In the genomic region with DNA sequence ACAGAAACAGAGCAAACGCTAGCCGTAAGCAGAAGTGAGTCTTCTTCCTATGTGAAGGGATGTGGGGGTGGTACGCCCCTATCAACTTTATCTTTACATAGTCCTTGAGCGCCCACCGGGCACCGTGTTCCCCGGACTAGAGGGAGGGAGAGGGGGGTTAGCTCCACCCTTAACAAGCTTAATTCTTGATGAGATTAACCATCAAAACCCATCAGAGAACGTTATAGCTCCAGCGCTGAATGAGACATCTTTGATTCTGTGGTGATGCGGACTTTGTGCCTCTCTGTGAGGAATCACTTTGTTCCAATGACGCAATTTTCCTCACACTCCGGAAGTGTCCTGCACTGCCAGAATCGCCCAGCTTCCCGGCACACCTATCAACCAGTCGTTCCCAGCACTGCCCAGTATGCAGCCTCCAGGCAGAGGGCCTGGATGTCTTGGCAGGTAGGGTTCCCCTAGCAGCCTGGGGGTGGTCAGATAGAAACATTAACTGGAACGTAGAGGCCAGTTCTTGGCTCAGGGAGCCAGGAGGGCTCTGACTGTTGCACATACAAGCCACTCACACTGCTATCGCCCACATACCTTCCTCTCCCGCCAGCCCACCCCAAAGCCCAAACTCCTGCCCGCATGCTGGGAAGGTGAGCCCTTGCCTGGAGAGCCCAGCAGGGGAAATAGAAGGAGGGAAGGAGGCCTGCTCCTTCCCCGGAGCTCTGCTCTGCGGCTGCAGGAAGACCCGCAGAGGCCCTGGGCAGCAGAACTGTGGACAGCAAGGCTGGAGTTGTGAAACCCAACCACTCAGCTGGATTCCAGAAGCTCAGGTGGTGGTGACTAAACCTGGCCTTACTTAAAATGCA, we compare ENCODE assay signal across 10 cellular contexts. TPM values are rescaled to one million over a fixed set of nuclear protein-coding genes. Genes with fewer than 3 reads are reported as not detected.
DNase-seq lines count a peak whose midpoint lies in the region; ATAC-seq and TF ChIP-seq lines count a peak whose summit lies in the region.
"Had no signal": no experiment of that assay in that cellular context is flagged by ENCODE, and none has a peak within 500 bp of the region (broad histone marks: within the 10 kb centered on the region; RNA-seq: fewer than 3 reads in every experiment).

No MANE protein-coding gene starts in this region.

- TF ChIP-seq CTCF in fibroblast of the aortic adventitia (IDR thresholded peaks at IDR 0.05; ENCODE audit: insufficient read depth, low read length) (no peak), smooth muscle cell (IDR thresholded peaks at IDR 0.05; ENCODE audit: borderline replicate concordance, insufficient read depth, poor library complexity, severe bottlenecking) (no peak)

- WGBS in smooth muscle cell (ENCODE audit: low lambda C conversion rate) = 92% methylated on average over 22 of the region's 22 CpGs

- H2AFZ ChIP-seq in smooth muscle cell (ENCODE audit: low read depth) = no peak overlapping the region

- no peak for ATAC-seq in HG03469 (IDR thresholded peaks at IDR 0.05; ENCODE audit: unreplicated experiment)

- H3K4me3 ChIP-seq in fibroblast of the aortic adventitia (ENCODE audit: low read depth, low read length) (peak overlapping the region; percentile 82), smooth muscle cell (no peak overlapping the region)

- no peaks in the 10 kb centered on the region for H3K36me3 ChIP-seq in smooth muscle cell (ENCODE audit: low read depth)
- H3K36me3 ChIP-seq: neutrophil had no signal

- peaks cover 4% of the 10 kb centered on the region for H3K36me3 Mint-ChIP-seq in T-helper 2 cell treated with Interferon-gamma antibody and Interleukin-4, amounts not matched to agents 5 μg/mL and 100 μg/mL, for 36 hours (ENCODE audit: low read depth)

- H3F3A ChIP-seq in smooth muscle cell (ENCODE audit: low read depth) = no peaks in the 10 kb centered on the region

- H3K9ac ChIP-seq in smooth muscle cell (ENCODE audit: low read depth) = no peak overlapping the region

- peaks cover 26% of the 10 kb centered on the region for H3K4me1 Mint-ChIP-seq in T-helper 2 cell treated with Interferon-gamma antibody and Interleukin-4, amounts not matched to agents 5 μg/mL and 100 μg/mL, for 36 hours (ENCODE audit: low read depth)

- peaks cover 31% of the 10 kb centered on the region for H3K4me1 ChIP-seq in smooth muscle cell (ENCODE audit: low read depth)

- H3K9me3 Mint-ChIP-seq in T-helper 2 cell treated with Interferon-gamma antibody and Interleukin-4, amounts not matched to agents 5 μg/mL and 100 μg/mL, for 36 hours = no peaks in the 10 kb centered on the region

- no peaks in the 10 kb centered on the region for H3K27me3 ChIP-seq in smooth muscle cell (ENCODE audit: low read depth)
- H3K27me3 ChIP-seq: neutrophil had no signal

- H3K27ac ChIP-seq in smooth muscle cell (ENCODE audit: low read depth) = no peak overlapping the region
- H3K27ac ChIP-seq: neutrophil had no signal

- peak overlapping the region; percentile 96 for H3K4me2 ChIP-seq in smooth muscle cell

- peaks cover 10% of the 10 kb centered on the region for H3K79me2 ChIP-seq in smooth muscle cell (ENCODE audit: low read depth)

- DNase-seq in T-helper 2 cell treated with Interferon-gamma antibody and Interleukin-4, amounts not matched to agents 5 μg/mL and 100 μg/mL, for 36 hours (ENCODE audit: low spot score) = no peak
- DNase-seq in T-helper 2 cell = no peak
- peak; percentile 53 for DNase-seq in SHP77 treated with DMSO at 0.1 percent for 48 hours (lab: John Stamatoyannopoulos, UW)
- no peak for DNase-seq in fibroblast of the aortic adventitia (ENCODE audit: low read depth)
- DNase-seq in smooth muscle cell (lab: John Stamatoyannopoulos, UW; ENCODE audit: unreplicated experiment) = no peak
- no peak for DNase-seq in NCI-H748 (lab: John Stamatoyannopoulos, UW; ENCODE audit: unreplicated experiment)
- DNase-seq in COLO829 (ENCODE audit: low spot score) = no peak
- DNase-seq: effector CD4-positive, alpha-beta T cell had no signal

- peak overlapping the region; percentile 88 for H3K4me3 Mint-ChIP-seq in T-helper 2 cell treated with Interferon-gamma antibody and Interleukin-4, amounts not matched to agents 5 μg/mL and 100 μg/mL, for 36 hours

- no peaks in the 10 kb centered on the region for H3K9me3 ChIP-seq in smooth muscle cell (replicated peaks; ENCODE audit: low read depth)
- H3K9me3 ChIP-seq: neutrophil had no signal

- peak overlapping the region; percentile 26 for H3K27ac Mint-ChIP-seq in T-helper 2 cell treated with Interferon-gamma antibody and Interleukin-4, amounts not matched to agents 5 μg/mL and 100 μg/mL, for 36 hours

- H4K20me1 ChIP-seq in smooth muscle cell (ENCODE audit: low read depth) = peaks cover 19% of the 10 kb centered on the region

- H3K27me3 Mint-ChIP-seq in T-helper 2 cell treated with Interferon-gamma antibody and Interleukin-4, amounts not matched to agents 5 μg/mL and 100 μg/mL, for 36 hours (ENCODE audit: low read depth) = no peaks in the 10 kb centered on the region

RNA-seq across cellular contexts. Expression of a gene that starts 1.9 kb away (rescaled TPM):
- total RNA-seq in fibroblast of the aortic adventitia (ENCODE audit: low replicate concordance) = 41.4 and 129 TPM in 2 replicates
- total RNA-seq in smooth muscle cell = 27.6 and 34.7 TPM in 2 replicates
- polyA plus RNA-seq in smooth muscle cell = 22.4 and 32.9 TPM in 2 replicates
